1 cellular context compared by ENCODE assay signal in genomic region chr3:142578309-142579223, GRCh38.
TF ChIP-seq lines count a peak whose summit lies in the region.

Gene ATR, minus strand, starts transcription at chr3:142578733. Its CDS starts 29 bp downstream, at chr3:142578704.

TF ChIP-seq in HEK293, 187 proteins besides CTCF, POLR2A, EP300 and RAD21 (continued from another document and continues in another):
- peak; percentile 94 for TF ChIP-seq ZBTB11 (tag by site-specific recombination; conservative IDR thresholded peaks at IDR 0.05; ENCODE audit: low read depth)
- 0 out of 2 replicates have a peak, but pooled peaks have one; percentile 23 for TF ChIP-seq BCL11B (tag by site-specific recombination; IDR thresholded peaks at IDR 0.05; ENCODE audit: low read depth)
- TF ChIP-seq YY2 (tag by site-specific recombination; IDR thresholded peaks at IDR 0.05) = peak; percentile 62
- no peak for TF ChIP-seq SALL2 (tag by site-specific recombination; IDR thresholded peaks at IDR 0.05; ENCODE audit: borderline replicate concordance)
- peak; percentile 54; the same call in 1 of the 2 replicates for TF ChIP-seq ZNF146 (tag by site-specific recombination; IDR thresholded peaks at IDR 0.05)
- peak; percentile 85 for TF ChIP-seq GLIS1 (tag by site-specific recombination; IDR thresholded peaks at IDR 0.05)
- TF ChIP-seq PBX3 (CRISPR knock-in tag; IDR thresholded peaks at IDR 0.05) = no peak
- peak; percentile 72 for TF ChIP-seq IKZF3 (tag by site-specific recombination; IDR thresholded peaks at IDR 0.05)
- no peak for TF ChIP-seq HOXA7 (CRISPR knock-in tag; IDR thresholded peaks at IDR 0.05; ENCODE audit: borderline replicate concordance)
- peak; percentile 59; the same call in 1 of the 2 replicates for TF ChIP-seq ZNF843 (tag by site-specific recombination; IDR thresholded peaks at IDR 0.05)
- peak; percentile 84; the same call in 1 of the 2 replicates for TF ChIP-seq ZSCAN30 (tag by site-specific recombination; IDR thresholded peaks at IDR 0.05)
- no peak for TF ChIP-seq ZNF670 (tag by site-specific recombination; IDR thresholded peaks at IDR 0.05; ENCODE audit: low read depth)
- TF ChIP-seq ZNF2 (tag by site-specific recombination; IDR thresholded peaks at IDR 0.05) = peak; percentile 90; the same call in 1 of the 2 replicates
- TF ChIP-seq ZNF571 (tag by site-specific recombination; IDR thresholded peaks at IDR 0.05) = no peak
- TF ChIP-seq ZNF529 (tag by site-specific recombination; IDR thresholded peaks at IDR 0.05; ENCODE audit: insufficient replicate concordance) = no peak
- peak; percentile 40; the same call in 1 of the 2 replicates for TF ChIP-seq ZNF610 (tag by site-specific recombination; IDR thresholded peaks at IDR 0.05; ENCODE audit: borderline replicate concordance)
- TF ChIP-seq KLF7 (tag by site-specific recombination; IDR thresholded peaks at IDR 0.05; ENCODE audit: borderline replicate concordance) = no peak
- peak; percentile 87 for TF ChIP-seq ZEB2 (tag by site-specific recombination; IDR thresholded peaks at IDR 0.05)
- TF ChIP-seq FEZF1 (tag by site-specific recombination; IDR thresholded peaks at IDR 0.05) = peak; percentile 34; the same call in 1 of the 2 replicates
- TF ChIP-seq ZNF18 (tag by site-specific recombination; IDR thresholded peaks at IDR 0.05) = peak; percentile 35; the same call in 1 of the 2 replicates
- TF ChIP-seq AEBP2 (tag by site-specific recombination; IDR thresholded peaks at IDR 0.05; ENCODE audit: borderline replicate concordance) = no peak
- peak; percentile 98 for TF ChIP-seq ZNF580 (tag by site-specific recombination; IDR thresholded peaks at IDR 0.05)
- TF ChIP-seq ZNF37A (tag by site-specific recombination; IDR thresholded peaks at IDR 0.05) = 0 out of 2 replicates have a peak, but pooled peaks have one; percentile 49
- peak; percentile 97 for TF ChIP-seq OVOL3 (tag by site-specific recombination; IDR thresholded peaks at IDR 0.05)
- no peak for TF ChIP-seq ZNF398 (tag by site-specific recombination; IDR thresholded peaks at IDR 0.05)
- no peak for TF ChIP-seq ZNF560 (tag by site-specific recombination; IDR thresholded peaks at IDR 0.05; ENCODE audit: borderline replicate concordance)
- no peak for TF ChIP-seq ZNF221 (tag by site-specific recombination; IDR thresholded peaks at IDR 0.05; ENCODE audit: borderline replicate concordance)
- no peak for TF ChIP-seq ZNF433 (tag by site-specific recombination; IDR thresholded peaks at IDR 0.05; ENCODE audit: low read depth)
- peak; percentile 87 for TF ChIP-seq SP3 (tag by site-specific recombination; IDR thresholded peaks at IDR 0.05)
- no peak for TF ChIP-seq HOXC10 (CRISPR knock-in tag; IDR thresholded peaks at IDR 0.05)
- TF ChIP-seq ZNF777 (tag by site-specific recombination; IDR thresholded peaks at IDR 0.05; ENCODE audit: borderline replicate concordance) = no peak
- peak; percentile 81 for TF ChIP-seq ZSCAN5A (tag by site-specific recombination; IDR thresholded peaks at IDR 0.05)
- TF ChIP-seq ZNF426 (tag by site-specific recombination; IDR thresholded peaks at IDR 0.05) = no peak
- TF ChIP-seq RBAK (tag by site-specific recombination; IDR thresholded peaks at IDR 0.05) = no peak
- TF ChIP-seq ZBTB20 (tag by site-specific recombination; IDR thresholded peaks at IDR 0.05) = peak; percentile 88
- TF ChIP-seq ZNF214 (tag by site-specific recombination; IDR thresholded peaks at IDR 0.05; ENCODE audit: borderline replicate concordance) = no peak
- TF ChIP-seq ZFHX2 (tag by site-specific recombination; conservative IDR thresholded peaks at IDR 0.05) = peak; percentile 70
- no peak; the same call in 1 of the 2 replicates for TF ChIP-seq ZNF639 (tag by site-specific recombination; IDR thresholded peaks at IDR 0.05)
- no peak for TF ChIP-seq ZNF202 (tag by site-specific recombination; IDR thresholded peaks at IDR 0.05; ENCODE audit: borderline replicate concordance)
- TF ChIP-seq REST (tag by site-specific recombination; IDR thresholded peaks at IDR 0.05) = peak; percentile 28; the same call in 1 of the 2 replicates
- TF ChIP-seq ZBTB48 (tag by site-specific recombination; IDR thresholded peaks at IDR 0.05) = peak; percentile 70
- no peak for TF ChIP-seq ZSCAN16 (tag by site-specific recombination; IDR thresholded peaks at IDR 0.05)
